Comparison of ENCODE assay signal across 2 cellular contexts in genomic region chrX:149910178-149910695, GRCh38.
A peak's percentile ranks its signal among the peaks of the same experiment; 100 is the strongest.
TF ChIP-seq lines count a peak whose summit lies in the region.

No MANE protein-coding gene starts in this region.

TF ChIP-seq in HepG2, 621 proteins besides CTCF, POLR2A, EP300 and RAD21:
- TF ChIP-seq PTBP1 (IDR thresholded peaks at IDR 0.05; ENCODE audit: low read depth, low read length, poor library complexity, severe bottlenecking) (no peak), MLLT10 (CRISPR knock-in tag; IDR thresholded peaks at IDR 0.05) (no peak), ZFP90 (CRISPR knock-in tag; IDR thresholded peaks at IDR 0.05; ENCODE audit: borderline replicate concordance) (no peak), NFYB (CRISPR knock-in tag; IDR thresholded peaks at IDR 0.05) (no peak), CREBL2 (CRISPR knock-in tag; IDR thresholded peaks at IDR 0.05; ENCODE audit: borderline replicate concordance) (no peak), NBN (conservative IDR thresholded peaks at IDR 0.05) (no peak), ZNF317 (CRISPR knock-in tag; IDR thresholded peaks at IDR 0.05) (no peak), ZNF431 (CRISPR knock-in tag; IDR thresholded peaks at IDR 0.05; ENCODE audit: borderline replicate concordance, low read depth) (no peak), FOXC1 (CRISPR knock-in tag; IDR thresholded peaks at IDR 0.05; ENCODE audit: borderline replicate concordance) (no peak), ATM (IDR thresholded peaks at IDR 0.05; ENCODE audit: borderline replicate concordance) (no peak)

TF ChIP-seq in K562, 482 proteins besides CTCF, POLR2A, EP300 and RAD21:
- TF ChIP-seq, protein P1, sequence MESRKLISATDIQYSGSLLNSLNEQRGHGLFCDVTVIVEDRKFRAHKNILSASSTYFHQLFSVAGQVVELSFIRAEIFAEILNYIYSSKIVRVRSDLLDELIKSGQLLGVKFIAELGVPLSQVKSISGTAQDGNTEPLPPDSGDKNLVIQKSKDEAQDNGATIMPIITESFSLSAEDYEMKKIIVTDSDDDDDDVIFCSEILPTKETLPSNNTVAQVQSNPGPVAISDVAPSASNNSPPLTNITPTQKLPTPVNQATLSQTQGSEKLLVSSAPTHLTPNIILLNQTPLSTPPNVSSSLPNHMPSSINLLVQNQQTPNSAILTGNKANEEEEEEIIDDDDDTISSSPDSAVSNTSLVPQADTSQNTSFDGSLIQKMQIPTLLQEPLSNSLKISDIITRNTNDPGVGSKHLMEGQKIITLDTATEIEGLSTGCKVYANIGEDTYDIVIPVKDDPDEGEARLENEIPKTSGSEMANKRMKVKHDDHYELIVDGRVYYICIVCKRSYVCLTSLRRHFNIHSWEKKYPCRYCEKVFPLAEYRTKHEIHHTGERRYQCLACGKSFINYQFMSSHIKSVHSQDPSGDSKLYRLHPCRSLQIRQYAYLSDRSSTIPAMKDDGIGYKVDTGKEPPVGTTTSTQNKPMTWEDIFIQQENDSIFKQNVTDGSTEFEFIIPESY (CRISPR knock-in tag; IDR thresholded peaks at IDR 0.05): peak; percentile 71
- TF ChIP-seq SAP30 (IDR thresholded peaks at IDR 0.05; ENCODE audit: borderline replicate concordance, insufficient read depth, low read depth, low read length, poor library complexity, severe bottlenecking): no peak
